Comparison of ENCODE assay signal across 8 cellular contexts in the genomic region with DNA sequence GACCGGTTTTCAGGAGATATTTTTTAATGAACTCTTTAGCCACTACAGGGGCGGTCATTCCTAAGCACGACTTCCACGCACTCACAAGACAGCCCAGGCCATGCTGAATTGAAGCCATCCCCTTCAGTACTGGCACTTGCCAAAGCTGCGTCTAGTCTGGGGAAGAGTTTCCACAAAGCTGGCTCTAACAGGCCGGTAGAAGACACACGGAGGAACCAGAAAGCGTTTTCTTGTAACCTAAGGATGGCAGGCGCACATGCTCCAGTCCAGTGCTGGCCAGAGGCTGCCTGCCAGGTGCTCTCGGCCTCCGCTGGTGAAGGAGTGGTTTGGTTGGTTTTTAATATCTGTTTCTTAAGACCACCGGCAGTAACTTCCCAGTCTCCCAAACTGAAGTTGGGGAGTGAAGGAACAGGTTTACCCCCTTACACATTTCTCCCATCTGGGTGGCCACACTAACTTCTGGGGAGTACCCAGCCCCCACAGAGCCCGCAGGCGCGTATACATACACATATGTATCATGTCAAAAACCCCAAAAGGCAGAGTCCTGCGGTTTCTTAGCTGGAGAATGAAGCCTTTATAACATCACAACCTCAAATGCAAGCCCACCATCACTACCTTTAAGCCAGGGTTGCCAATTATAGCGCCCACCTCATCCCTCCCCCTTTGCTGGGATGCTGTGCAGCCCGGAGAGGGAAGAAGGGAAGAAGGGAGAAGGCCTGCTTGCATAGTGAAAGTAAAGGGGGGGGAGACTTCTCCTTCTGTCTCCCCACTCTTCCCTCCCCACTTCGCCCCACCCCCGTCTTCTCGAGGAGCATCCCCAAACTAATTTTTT. TPM values are rescaled to one million over a fixed set of nuclear protein-coding genes. Genes with fewer than 3 reads are reported as not detected.
DNase-seq lines count a peak whose midpoint lies in the region; ATAC-seq and TF ChIP-seq lines count a peak whose summit lies in the region.

No MANE protein-coding gene starts in this region.

- TF ChIP-seq EP300 in SK-N-SH (IDR thresholded peaks at IDR 0.05; ENCODE audit: borderline replicate concordance in 1 of 2, low read depth in 1 of 2, low read length in 1 of 2) (no peak), transverse colon (IDR thresholded peaks at IDR 0.05; ENCODE audit: low read depth) (no peak)

- WGBS in SK-N-SH (ENCODE audit: low lambda C conversion rate) = 43% methylated on average over 15 of the region's 21 CpGs
- 19 to 23% methylated on average over 6 to 21 of the region's 21 CpGs for WGBS in transverse colon (ENCODE audit: low coverage in 1 of 2), 2 donors

- H4K20me1 ChIP-seq in SK-N-SH (ENCODE audit: insufficient read depth) = peaks cover 12% of the 10 kb centered on the region; the same call in 1 of the 2 replicates
- peaks cover 12% of the 10 kb centered on the region for H4K20me1 ChIP-seq in PC-3 (ENCODE audit: low read length)

- no peak for TF ChIP-seq RAD21 in SK-N-SH (IDR thresholded peaks at IDR 0.05; ENCODE audit: low read length)

- H3K9me3 ChIP-seq in SK-N-SH (no peaks in the 10 kb centered on the region), PC-3 (ENCODE audit: low read length) (no peaks in the 10 kb centered on the region), transverse colon (no peaks in the 10 kb centered on the region)

- H3K4me2 ChIP-seq in SK-N-SH (peak overlapping the region; percentile 99), PC-3 (ENCODE audit: low read length) (peak overlapping the region; percentile 85)

- H3K27me3 ChIP-seq in SK-N-SH (ENCODE audit: insufficient read depth) (no peaks in the 10 kb centered on the region), PC-3 (ENCODE audit: low read length) (no peaks in the 10 kb centered on the region), transverse colon (no peaks in the 10 kb centered on the region)

- H3K27me3 Mint-ChIP-seq in mesothelial cell of epicardium (ENCODE audit: low read depth) = no peaks in the 10 kb centered on the region

- H3K4me3 ChIP-seq in SK-N-SH (ENCODE audit: low read depth in 2 of 2, low read length in 1 of 2) = peak overlapping the region; percentile 95 to 100
- H3K4me3 ChIP-seq in PC-3 (ENCODE audit: low read length) = peak overlapping the region; percentile 71
- peak overlapping the region; percentile 73 to 81 for H3K4me3 ChIP-seq in cardiac fibroblast (replicated peaks in 1 of 2; ENCODE audit: low read depth in 2 of 2, low read length in 2 of 2)
- peak overlapping the region; percentile 52 to 67 (median 62) for H3K4me3 ChIP-seq in transverse colon

- H3K9me3 Mint-ChIP-seq in mesothelial cell of epicardium = no peaks in the 10 kb centered on the region

- POLR2A ChIA-PET in SK-N-SH (lab: Yijun Ruan, JAX) (interaction anchor here (0.6 kb wide), 1 partner anchor 270 kb away, joined by 3 read pairs; no protein-coding TSS in a partner anchor), PC-3 (lab: Charles Lee; ENCODE audit: unreplicated experiment) (no interaction called here)

- H3K4me3 Mint-ChIP-seq in mesothelial cell of epicardium = peak overlapping the region; percentile 95

- H3K36me3 ChIP-seq in SK-N-SH (replicated peaks in 1 of 2; ENCODE audit: control insufficient read depth in 1 of 2, insufficient read depth in 2 of 2, low read length in 1 of 2) = no peaks in the 10 kb centered on the region
- H3K36me3 ChIP-seq in PC-3 (ENCODE audit: low read depth, low read length) = no peaks in the 10 kb centered on the region
- H3K36me3 ChIP-seq in transverse colon = no peaks in the 10 kb centered on the region

- peak overlapping the region; percentile 96; the same call in 1 of the 2 replicates for H3K9ac ChIP-seq in SK-N-SH
- H3K9ac ChIP-seq in PC-3 (ENCODE audit: low read length) = peak overlapping the region; percentile 74

- no peaks in the 10 kb centered on the region for H3K9me2 ChIP-seq in SK-N-SH
- no peaks in the 10 kb centered on the region for H3K9me2 ChIP-seq in PC-3 (replicated peaks; ENCODE audit: low read length)

- H3K4me1 ChIP-seq in SK-N-SH (ENCODE audit: control insufficient read depth in 1 of 2, insufficient read depth in 2 of 2, low read depth in 1 of 2, low read length in 1 of 2) = peaks cover 8 to 17% of the 10 kb centered on the region in 2 experiments; a peak in 3 of 4 replicates
- peaks cover 21% of the 10 kb centered on the region for H3K4me1 ChIP-seq in PC-3 (ENCODE audit: insufficient read depth, low read length)
- H3K4me1 ChIP-seq in transverse colon = peaks cover 3 to 49% (median 28%) of the 10 kb centered on the region in 4 donors

- no peak for TF ChIP-seq POLR2A in transverse colon (IDR thresholded peaks at IDR 0.05)

- peaks cover 47% of the 10 kb centered on the region for H3K4me1 Mint-ChIP-seq in mesothelial cell of epicardium

- H3K27ac ChIP-seq in SK-N-SH (ENCODE audit: low read depth in 2 of 2, low read length in 1 of 2) (peak overlapping the region; percentile 90 to 96; a peak in 3 of 4 replicates), PC-3 (ENCODE audit: low read length) (peak overlapping the region; percentile 72), transverse colon (peak overlapping the region; percentile 89 to 98 (median 93))

- BruUV-seq in PC-3 (replicated peaks; lab: Mats Ljungman, UMichigan) = TSS peak; percentile 41

- peaks cover 17% of the 10 kb centered on the region for H3F3A ChIP-seq in SK-N-SH (replicated peaks; ENCODE audit: insufficient read depth)
- no peaks in the 10 kb centered on the region for H3F3A ChIP-seq in PC-3 (ENCODE audit: low read length, unreplicated experiment)

- in situ Hi-C loops in transverse colon (cut with MboI; ENCODE audit: low pct_ligation_motif_present in 1 of 4, low pct_unique_long_range_greater_than_20kb in 1 of 4, low sequenced_read_pairs in 3 of 4) = no loop called here

- H3K27ac Mint-ChIP-seq in mesothelial cell of epicardium = peak overlapping the region; percentile 88

- peak overlapping the region; percentile 98 for H2AFZ ChIP-seq in SK-N-SH (ENCODE audit: low read depth)
- H2AFZ ChIP-seq in PC-3 (ENCODE audit: low read length) = peak overlapping the region; percentile 82

- CTCF ChIA-PET in SK-N-SH (lab: Yijun Ruan, JAX) (interaction anchor here (1.0 to 4.3 kb wide), 3 partner anchors 10 to 97 kb away, joined by 3 to 31 read pairs (median 3); no protein-coding TSS in a partner anchor), PC-3 (lab: Charles Lee) (interaction anchor here (0.7 to 1.8 kb wide), 3 partner anchors 26 to 119 kb away, joined by 6 to 14 read pairs (median 9); no protein-coding TSS in a partner anchor)

- TF ChIP-seq CTCF in SK-N-SH (IDR thresholded peaks at IDR 0.05) = no peak
- no peak for TF ChIP-seq CTCF in PC-3 (conservative IDR thresholded peaks at IDR 0.05; ENCODE audit: low read depth, low read length)
- no peak for TF ChIP-seq CTCF in cardiac fibroblast (IDR thresholded peaks at IDR 0.05; ENCODE audit: low read depth, low read length)
- no peak for TF ChIP-seq CTCF in mesothelial cell of epicardium (IDR thresholded peaks at IDR 0.05; ENCODE audit: unreplicated experiment)
- TF ChIP-seq CTCF in transverse colon (IDR thresholded peaks at IDR 0.05) = no peak

- intact Hi-C loops in PC-3 (cut with micrococcal nuclease) = loop anchor here (1.0 to 5.0 kb wide), 6 partner anchors 48 to 220 kb away; no protein-coding TSS in a partner anchor
- intact Hi-C loops in transverse colon (cut with DNase I; ENCODE audit: low total_unique reads) = no loop called here

- peaks cover 8% of the 10 kb centered on the region for H3K36me3 Mint-ChIP-seq in mesothelial cell of epicardium

- no peak for DNase-seq in SK-N-SH
- peak; percentile 19 for DNase-seq in PC-3
- DNase-seq in cardiac fibroblast (ENCODE audit: low read depth in 2 of 2) = peak in 1 of 2 donors; percentile 33
- DNase-seq in mesothelial cell of epicardium (ENCODE audit: low spot score in 2 of 2, unreplicated experiment in 2 of 2) = no peak
- peak; percentile 26 for DNase-seq in transverse colon
- DNase-seq in ureter (ENCODE audit: low spot score) = no peak
- DNase-seq in NCI-H1694 treated with DMSO at 0.1 percent for 48 hours (lab: John Stamatoyannopoulos, UW) = no peak

- ATAC-seq in SK-N-SH treated with all-trans-retinoic acid at 6 μM for 48 hours = no peak
- ATAC-seq in PC-3 = no peak

- H3K79me2 ChIP-seq in SK-N-SH (ENCODE audit: insufficient read depth) (peaks cover 62% of the 10 kb centered on the region), PC-3 (ENCODE audit: low read length) (peaks cover 64% of the 10 kb centered on the region)

TF ChIP-seq in SK-N-SH, 30 proteins besides CTCF, POLR2A, EP300 and RAD21 (continues in another document):
- TF ChIP-seq ELF1 (IDR thresholded peaks at IDR 0.05) (no peak), GABPA (IDR thresholded peaks at IDR 0.05; ENCODE audit: low read depth) (no peak), RXRA (IDR thresholded peaks at IDR 0.05; ENCODE audit: borderline replicate concordance, low read depth) (no peak)

TF ChIP-seq in SK-N-SH treated with all-trans-retinoic acid at 6 μM for 48 hours, 23 proteins besides CTCF, POLR2A, EP300 and RAD21 (continues in another document):
- TF ChIP-seq TCF4 (CRISPR knock-in tag; IDR thresholded peaks at IDR 0.05; ENCODE audit: borderline replicate concordance) = no peak
- TF ChIP-seq, protein P1, sequence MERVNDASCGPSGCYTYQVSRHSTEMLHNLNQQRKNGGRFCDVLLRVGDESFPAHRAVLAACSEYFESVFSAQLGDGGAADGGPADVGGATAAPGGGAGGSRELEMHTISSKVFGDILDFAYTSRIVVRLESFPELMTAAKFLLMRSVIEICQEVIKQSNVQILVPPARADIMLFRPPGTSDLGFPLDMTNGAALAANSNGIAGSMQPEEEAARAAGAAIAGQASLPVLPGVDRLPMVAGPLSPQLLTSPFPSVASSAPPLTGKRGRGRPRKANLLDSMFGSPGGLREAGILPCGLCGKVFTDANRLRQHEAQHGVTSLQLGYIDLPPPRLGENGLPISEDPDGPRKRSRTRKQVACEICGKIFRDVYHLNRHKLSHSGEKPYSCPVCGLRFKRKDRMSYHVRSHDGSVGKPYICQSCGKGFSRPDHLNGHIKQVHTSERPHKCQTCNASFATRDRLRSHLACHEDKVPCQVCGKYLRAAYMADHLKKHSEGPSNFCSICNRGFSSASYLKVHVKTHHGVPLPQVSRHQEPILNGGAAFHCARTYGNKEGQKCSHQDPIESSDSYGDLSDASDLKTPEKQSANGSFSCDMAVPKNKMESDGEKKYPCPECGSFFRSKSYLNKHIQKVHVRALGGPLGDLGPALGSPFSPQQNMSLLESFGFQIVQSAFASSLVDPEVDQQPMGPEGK (CRISPR knock-in tag; IDR thresholded peaks at IDR 0.05; ENCODE audit: borderline replicate concordance) = no peak

RNA-seq across cellular contexts. Expression of gene TRERF1, which starts 1.2 kb away (rescaled TPM):
- polyA plus RNA-seq in SK-N-SH (2012; rRNA removed) = 3.2 and 3.6 TPM in 2 replicates
- polyA plus RNA-seq in SK-N-SH (2012; cell fraction: cytosol; rRNA removed) = 2.3 and 2.9 TPM in 2 replicates
- 9.6 and 12.0 TPM in 2 replicates for polyA plus RNA-seq in SK-N-SH (2012; cell fraction: nucleus; rRNA removed)
- 13.7 and 13.9 TPM in 2 replicates for total RNA-seq in PC-3 (2014; rRNA removed)
- 18.6 to 20.3 TPM (median 19.8 TPM) in 3 replicates for total RNA-seq in mesothelial cell of epicardium
- 1 to 10 TPM; 2.5 to 8.0 (median 3.4) TPM for total RNA-seq in transverse colon
- 24.7 TPM for total RNA-seq in ureter

Comparison
In these comparisons a context has a peak if more than half of its experiments do, and no peak if none do; other contexts are left out.
1. DNase-seq: peak in PC-3 (single experiment) and transverse colon (single experiment); none in SK-N-SH (single experiment), mesothelial cell of epicardium (0 of 2), ureter (single experiment) and NCI-H1694 treated with DMSO at 0.1 percent for 48 hours (single experiment).
2. Peak in every context shown above with its lines, with median percentiles within 50 percentile points of each other: H3K27ac ChIP-seq and H3K4me3 ChIP-seq.